In the genomic region with DNA sequence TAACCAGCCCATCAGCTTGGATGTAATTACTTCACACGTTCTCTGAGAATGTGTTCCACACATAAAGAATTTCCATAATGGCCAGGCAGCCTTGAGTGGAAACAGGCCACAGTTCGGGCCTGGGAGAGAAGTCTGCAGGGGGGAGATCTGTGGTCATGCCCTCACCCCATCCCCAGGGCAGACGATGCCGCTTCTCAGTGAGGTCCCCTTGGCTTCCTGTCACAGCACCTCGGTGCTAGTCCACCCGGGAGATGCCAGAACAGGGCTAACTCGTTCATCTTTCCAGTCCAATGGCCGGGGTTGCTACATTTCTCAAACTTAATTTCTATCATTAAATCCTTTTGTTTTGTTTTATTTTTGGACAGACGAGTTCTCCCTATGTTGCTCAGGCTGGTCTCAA, we compare ENCODE assay signal across 22 cellular contexts.
DNase-seq lines count a peak whose midpoint lies in the region; ATAC-seq, FAIRE-seq and TF ChIP-seq lines count a peak whose summit lies in the region.
"Had no signal": no experiment of that assay in that cellular context is flagged by ENCODE, and none has a peak within 500 bp of the region (broad histone marks: within the 10 kb centered on the region; RNA-seq: fewer than 3 reads in every experiment).

No MANE protein-coding gene starts in this region.

- DNase-seq in NCI-H510A treated with DMSO at 0.1 percent for 48 hours (lab: John Stamatoyannopoulos, UW) (peak; percentile 4), NCI-H510A (lab: John Stamatoyannopoulos, UW) (no peak), coronary artery (ENCODE audit: low spot score) (peak; percentile 31), kidney (peak; percentile 44), NCI-H748 treated with DMSO at 0.1 percent for 48 hours (lab: John Stamatoyannopoulos, UW) (no peak)
- DNase-seq: Caco-2; CD4-positive, CD25-positive, alpha-beta regulatory T cell; CD8-positive, alpha-beta T cell; DMS153; DND-41; HFFc6 had no signal

- no peak overlapping the region for H3K9ac ChIP-seq in kidney (ENCODE audit: low read length in 2 of 2)
- H3K9ac ChIP-seq: BLaER1 had no signal

- no peak for FAIRE-seq in kidney (lab: Jason Lieb, UNC)
- FAIRE-seq: A204.1, G401.6, GM12878, GM19239 had no signal

- no peaks in the 10 kb centered on the region for H3K36me3 ChIP-seq in kidney (ENCODE audit: control insufficient read depth in 1 of 2, insufficient read depth in 2 of 2, low read length in 2 of 2)
- H3K36me3 ChIP-seq: BLaER1, HAP-1 had no signal

- ATAC-seq in HG03469 (IDR thresholded peaks at IDR 0.05; ENCODE audit: unreplicated experiment) (no peak), GM21423 (IDR thresholded peaks at IDR 0.05; ENCODE audit: unreplicated experiment) (no peak)
- ATAC-seq: CD8-positive, alpha-beta T cell; GM12878; GM23338 had no signal

- H3K4me1 ChIP-seq in kidney (ENCODE audit: control insufficient read depth in 1 of 2, insufficient read depth in 1 of 2, low read depth in 1 of 2, low read length in 2 of 2) = no peaks in the 10 kb centered on the region
- H3K4me1 ChIP-seq: Caco-2, HAP-1 had no signal

- H3K27ac ChIP-seq in coronary artery (no peak overlapping the region), kidney (ENCODE audit: low read depth in 2 of 2, low read length in 2 of 2) (no peak overlapping the region)
- H3K27ac ChIP-seq: 22Rv1, BLaER1, C4-2B had no signal

- TF ChIP-seq CTCF in coronary artery (IDR thresholded peaks at IDR 0.05) = no peak
- no peak for TF ChIP-seq CTCF in kidney (IDR thresholded peaks at IDR 0.05; ENCODE audit: borderline replicate concordance, extremely low read depth, insufficient read depth)

- intact Hi-C loops in kidney (cut with DNase I) = no loop called here

- H3K9me3 ChIP-seq in kidney (ENCODE audit: control insufficient read depth in 1 of 2, low read length in 2 of 2) = peaks cover 0 to 3% of the 10 kb centered on the region in 2 donors
- H3K9me3 ChIP-seq: BLaER1, HAP-1 had no signal

- H3K4me3 ChIP-seq in coronary artery (no peak overlapping the region), kidney (ENCODE audit: low read length in 2 of 2) (no peak overlapping the region)
- H3K4me3 ChIP-seq: BLaER1, GM12878, GM23338, HAP-1 had no signal

Comparison
In these comparisons a context has a peak if more than half of its experiments do, and no peak if none do; other contexts are left out.
1. DNase-seq: peak in NCI-H510A treated with DMSO at 0.1 percent for 48 hours (single experiment), coronary artery (single experiment) and kidney (single experiment); none in NCI-H510A (single experiment) and NCI-H748 treated with DMSO at 0.1 percent for 48 hours (single experiment).